ENCODE assay signal across 9 cellular contexts in genomic region chr5:13987843-13988464, GRCh38. TPM values are rescaled to one million over a fixed set of nuclear protein-coding genes. Genes with fewer than 3 reads are reported as not detected.
DNase-seq lines count a peak whose midpoint lies in the region; ATAC-seq and TF ChIP-seq lines count a peak whose summit lies in the region.
"Had no signal": no experiment of that assay in that cellular context is flagged by ENCODE, and none has a peak within 500 bp of the region (broad histone marks: within the 10 kb centered on the region; RNA-seq: fewer than 3 reads in every experiment).

No MANE protein-coding gene starts in this region.

- H3K27ac ChIP-seq in adrenal gland = no peak overlapping the region
- H3K27ac ChIP-seq: skin epidermis had no signal

- no peak for TF ChIP-seq POLR2A in adrenal gland (IDR thresholded peaks at IDR 0.05)

- intact Hi-C loops in adrenal gland (cut with DNase I) = loop anchor here in 1 of 2 donors (5.0 to 10.0 kb wide), 3 partner anchors 284 to 667 kb away; no protein-coding TSS in a partner anchor

- H3K27me3 ChIP-seq in adrenal gland = no peaks in the 10 kb centered on the region

- H3K4me3 ChIP-seq in adrenal gland = no peak overlapping the region
- H3K4me3 ChIP-seq: skin epidermis had no signal

- peak; percentile 63 for DNase-seq in Ammon's horn (ENCODE audit: low spot score)
- peak; percentile 66 for DNase-seq in GM13976 (ENCODE audit: low spot score)
- peak; percentile 59 for DNase-seq in NCI-H446 treated with DMSO at 0.1 percent for 48 hours (lab: John Stamatoyannopoulos, UW)
- peak; percentile 34 to 83 (median 57) for DNase-seq in adrenal gland
- peak; percentile 17 to 68 for DNase-seq in hippocampal formation (lab: John Stamatoyannopoulos, UW)
- DNase-seq in stimulated activated CD4-positive, alpha-beta T cell treated with anti-CD3 and anti-CD28 coated beads, Interleukin-2, amount 100 ng/mL, for 48 hours = peak; percentile 10 to 16
- no peak for DNase-seq in activated CD8-positive, alpha-beta memory T cell treated with anti-CD3 and anti-CD28 coated beads for 24 hours

- peak; percentile 56 for TF ChIP-seq CTCF in GM13976 (IDR thresholded peaks at IDR 0.05; ENCODE audit: borderline replicate concordance, control extremely low read depth, extremely low read depth, insufficient read depth, missing control alignments)
- TF ChIP-seq CTCF in adrenal gland (IDR thresholded peaks at IDR 0.05) = peak; percentile 77 to 94 (median 84)

- 12 to 18% (median 14%) methylated on average over 7 of the region's 7 CpGs for WGBS in adrenal gland, 4 donors

- no peaks in the 10 kb centered on the region for H3K9me3 ChIP-seq in adrenal gland (replicated peaks in 1 of 3)

- H3K36me3 ChIP-seq in adrenal gland (replicated peaks in 1 of 2) = no peaks in the 10 kb centered on the region

- ATAC-seq in HG03342 (IDR thresholded peaks at IDR 0.05; ENCODE audit: unreplicated experiment) = peak; percentile 69

- H3K4me1 ChIP-seq in adrenal gland (replicated peaks in 1 of 2) = no peaks in the 10 kb centered on the region

- in situ Hi-C loops in GM13976 (cut with MboI; ENCODE audit: low sequenced_read_pairs, unreplicated experiment) = loop anchor here (10.0 to 25.0 kb wide), 2 partner anchors 374 to 657 kb away; no protein-coding TSS in a partner anchor

RNA-seq across cellular contexts. Expression of gene DNAH5, which starts 43.5 kb away (rescaled TPM):
- total RNA-seq in adrenal gland = 1 to 10 TPM in 1 of 8 donors, under 1 TPM in 7; 0.06 to 1.4 (median 0.36) TPM
- polyA plus RNA-seq in adrenal gland = under 1 TPM; 0.08 to 0.27 (median 0.17) TPM
